Comparison of ENCODE assay signal across 11 cellular contexts in the genomic region with DNA sequence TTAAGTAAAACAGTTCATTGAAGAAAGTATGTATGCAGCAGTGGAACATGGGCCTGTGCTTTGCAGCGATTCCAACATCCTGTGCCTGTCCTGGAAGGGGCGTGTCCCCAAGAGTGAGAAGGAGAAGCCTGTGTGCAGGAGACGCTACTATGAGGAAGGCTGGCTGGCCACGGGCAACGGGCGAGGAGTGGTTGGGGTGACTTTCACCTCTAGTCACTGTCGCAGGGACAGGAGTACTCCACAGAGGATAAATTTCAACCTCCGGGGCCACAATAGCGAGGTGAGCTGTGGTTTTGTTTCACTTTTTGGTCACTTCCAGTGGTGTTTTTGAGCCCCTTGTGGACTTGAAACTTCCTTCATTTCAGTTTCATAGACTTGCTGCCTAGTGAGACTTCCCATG. TPM values are rescaled to one million over a fixed set of nuclear protein-coding genes. Genes with fewer than 3 reads are reported as not detected.
A peak's percentile ranks its signal among the peaks of the same experiment; 100 is the strongest.
DNase-seq lines count a peak whose midpoint lies in the region; ATAC-seq and TF ChIP-seq lines count a peak whose summit lies in the region.
"Had no signal": no experiment of that assay in that cellular context is flagged by ENCODE, and none has a peak within 500 bp of the region (broad histone marks: within the 10 kb centered on the region; RNA-seq: fewer than 3 reads in every experiment).

No MANE protein-coding gene starts in this region.

- peaks cover 73% of the 10 kb centered on the region for H3K36me3 Mint-ChIP-seq in WTC11
- H3K36me3 Mint-ChIP-seq in effector memory CD8-positive, alpha-beta T cell (ENCODE audit: insufficient read depth) = peaks cover 21% of the 10 kb centered on the region
- peaks cover 91% of the 10 kb centered on the region for H3K36me3 Mint-ChIP-seq in endodermal cell (ENCODE audit: low read depth)

- H3K9me3 ChIP-seq in SK-N-SH (no peaks in the 10 kb centered on the region), endodermal cell (ENCODE audit: control insufficient read depth, low read length) (peaks cover 68% of the 10 kb centered on the region)

- peak overlapping the region in 1 of 2 donors; percentile 35 for H3K4me3 Mint-ChIP-seq in stimulated activated naive CD8-positive, alpha-beta T cell treated with anti-CD3 and anti-CD28 coated beads, Interleukin-15, amount 100 ng/mL, for 72 hours
- H3K4me3 Mint-ChIP-seq in WTC11 = no peak overlapping the region
- no peak overlapping the region for H3K4me3 Mint-ChIP-seq in effector memory CD8-positive, alpha-beta T cell
- no peak overlapping the region for H3K4me3 Mint-ChIP-seq in endodermal cell

- H3K9me3 Mint-ChIP-seq in stimulated activated naive CD8-positive, alpha-beta T cell treated with anti-CD3 and anti-CD28 coated beads, Interleukin-15, amount 100 ng/mL, for 72 hours = peaks cover 0 to 10% of the 10 kb centered on the region in 2 donors
- H3K9me3 Mint-ChIP-seq in WTC11 (peaks cover 26% of the 10 kb centered on the region), endodermal cell (peaks cover 50% of the 10 kb centered on the region)
- no peaks in the 10 kb centered on the region for H3K9me3 Mint-ChIP-seq in effector memory CD8-positive, alpha-beta T cell

- H3K27ac ChIP-seq in SK-N-SH (ENCODE audit: low read depth in 2 of 2, low read length in 1 of 2) = no peak overlapping the region
- H3K27ac ChIP-seq in endodermal cell (ENCODE audit: low read depth, low read length) = no peak overlapping the region

- POLR2A ChIA-PET in WTC11 (lab: Charles Lee) = no interaction called here
- POLR2A ChIA-PET in SK-N-SH (lab: Yijun Ruan, JAX) = no interaction called here

- H3K4me1 ChIP-seq in SK-N-SH (ENCODE audit: control insufficient read depth in 1 of 2, insufficient read depth in 2 of 2, low read depth in 1 of 2, low read length in 1 of 2) (peaks cover 0 to 2% of the 10 kb centered on the region in 2 experiments; a peak in 1 of 4 replicates), endodermal cell (ENCODE audit: control insufficient read depth, insufficient read depth, low read length) (no peaks in the 10 kb centered on the region)

- H3K4me3 ChIP-seq in SK-N-SH (ENCODE audit: low read depth in 2 of 2, low read length in 1 of 2) = no peak overlapping the region
- H3K4me3 ChIP-seq in endodermal cell (ENCODE audit: low read length) = no peak overlapping the region

- no peak for DNase-seq in stimulated activated naive CD8-positive, alpha-beta T cell treated with anti-CD3 and anti-CD28 coated beads, Interleukin-15, amount 100 ng/mL, for 72 hours
- no peak for DNase-seq in stimulated activated naive CD8-positive, alpha-beta T cell treated with anti-CD3 and anti-CD28 coated beads, Interleukin-15, Interleukin-2, amounts not matched to agents 100 U/mL and 50 U/mL, for 24 hours
- DNase-seq in WTC11 (ENCODE audit: low spot score) (no peak), SK-N-SH (no peak), activated T-cell treated with anti-CD3 and anti-CD28 coated beads for 4 hours (no peak), endodermal cell (no peak)
- DNase-seq in effector memory CD8-positive, alpha-beta T cell = no peak
- DNase-seq: activated CD4-positive, alpha-beta T cell treated with anti-CD3 and anti-CD28 coated beads for 4 hours; retina had no signal

- H3K79me2 ChIP-seq in SK-N-SH (ENCODE audit: insufficient read depth) = peaks cover 38% of the 10 kb centered on the region

- no peak overlapping the region for H2AFZ ChIP-seq in SK-N-SH (ENCODE audit: low read depth)

- TF ChIP-seq RAD21 in SK-N-SH (IDR thresholded peaks at IDR 0.05; ENCODE audit: low read length) = no peak

- H3K36me3 ChIP-seq in SK-N-SH (replicated peaks in 1 of 2; ENCODE audit: control insufficient read depth in 1 of 2, insufficient read depth in 2 of 2, low read length in 1 of 2) (peaks cover 29 to 41% of the 10 kb centered on the region in 2 experiments), endodermal cell (ENCODE audit: control insufficient read depth, insufficient read depth, low read length) (peaks cover 70% of the 10 kb centered on the region)

- no peak for TF ChIP-seq EP300 in SK-N-SH (IDR thresholded peaks at IDR 0.05; ENCODE audit: borderline replicate concordance in 1 of 2, low read depth in 1 of 2, low read length in 1 of 2)

- no peak overlapping the region for H3K9ac ChIP-seq in SK-N-SH
- no peak overlapping the region for H3K9ac ChIP-seq in endodermal cell (ENCODE audit: extremely low read depth, low read length, poor library complexity, severe bottlenecking)

- peaks cover 8% of the 10 kb centered on the region for H3K4me1 Mint-ChIP-seq in stimulated activated naive CD8-positive, alpha-beta T cell treated with anti-CD3 and anti-CD28 coated beads, Interleukin-15, amount 100 ng/mL, for 72 hours
- H3K4me1 Mint-ChIP-seq in WTC11 (peaks cover 31% of the 10 kb centered on the region), endodermal cell (no peaks in the 10 kb centered on the region)
- peaks cover 7 to 22% of the 10 kb centered on the region in 2 donors for H3K4me1 Mint-ChIP-seq in effector memory CD8-positive, alpha-beta T cell (ENCODE audit: low read depth in 2 of 2)

- CTCF ChIA-PET in WTC11 (lab: Charles Lee) = no interaction called here
- CTCF ChIA-PET in SK-N-SH (lab: Yijun Ruan, JAX) = no interaction called here

- peaks cover 4% of the 10 kb centered on the region; the same call in 1 of the 2 replicates for H4K20me1 ChIP-seq in SK-N-SH (ENCODE audit: insufficient read depth)

- peak; percentile 55 for ATAC-seq in stimulated activated naive CD8-positive, alpha-beta T cell treated with anti-CD3 and anti-CD28 coated beads, Interleukin-15, amount 100 ng/mL, for 72 hours
- no peak for ATAC-seq in stimulated activated naive CD8-positive, alpha-beta T cell treated with anti-CD3 and anti-CD28 coated beads, Interleukin-15, Interleukin-2, amounts not matched to agents 100 U/mL and 50 U/mL, for 24 hours
- peak; percentile 70 for ATAC-seq in HG03039 (IDR thresholded peaks at IDR 0.05; ENCODE audit: unreplicated experiment)
- ATAC-seq in WTC11 = peak; percentile 41; the same call in 1 of the 2 replicates
- no peak for ATAC-seq in effector memory CD8-positive, alpha-beta T cell (replicated peaks)
- ATAC-seq: left lobe of liver had no signal

- no peak overlapping the region for H3K27ac Mint-ChIP-seq in stimulated activated naive CD8-positive, alpha-beta T cell treated with anti-CD3 and anti-CD28 coated beads, Interleukin-15, amount 100 ng/mL, for 72 hours
- no peak overlapping the region for H3K27ac Mint-ChIP-seq in WTC11
- peak overlapping the region in 1 of 2 donors; percentile 71 for H3K27ac Mint-ChIP-seq in effector memory CD8-positive, alpha-beta T cell
- no peak overlapping the region for H3K27ac Mint-ChIP-seq in endodermal cell

- 84% methylated on average over 9 of the region's 9 CpGs for WGBS in SK-N-SH (ENCODE audit: low lambda C conversion rate)
- 83 to 86% methylated on average over 6 to 9 of the region's 9 CpGs for WGBS in endodermal cell (ENCODE audit: insufficient coverage in 1 of 2, insufficient read length in 1 of 2), 2 experiments

- TF ChIP-seq CTCF in WTC11 (IDR thresholded peaks at IDR 0.05) (no peak), SK-N-SH (IDR thresholded peaks at IDR 0.05) (no peak), endodermal cell (conservative IDR thresholded peaks at IDR 0.05) (no peak)

- H3K9me2 ChIP-seq in SK-N-SH = no peaks in the 10 kb centered on the region

- no peaks in the 10 kb centered on the region for H3K27me3 Mint-ChIP-seq in stimulated activated naive CD8-positive, alpha-beta T cell treated with anti-CD3 and anti-CD28 coated beads, Interleukin-15, amount 100 ng/mL, for 72 hours
- no peaks in the 10 kb centered on the region for H3K27me3 Mint-ChIP-seq in WTC11 (ENCODE audit: low read depth)
- H3K27me3 Mint-ChIP-seq in effector memory CD8-positive, alpha-beta T cell = no peaks in the 10 kb centered on the region
- H3K27me3 Mint-ChIP-seq in endodermal cell (ENCODE audit: insufficient read depth) = no peaks in the 10 kb centered on the region

- no peaks in the 10 kb centered on the region for H3F3A ChIP-seq in SK-N-SH (replicated peaks; ENCODE audit: insufficient read depth)

- no peak overlapping the region for H3K4me2 ChIP-seq in SK-N-SH

- no peaks in the 10 kb centered on the region for H3K27me3 ChIP-seq in SK-N-SH (ENCODE audit: insufficient read depth)
- H3K27me3 ChIP-seq in endodermal cell (ENCODE audit: control insufficient read depth, insufficient read depth, low read length, poor library complexity, severe bottlenecking) = no peaks in the 10 kb centered on the region

TF ChIP-seq in WTC11, 78 proteins besides CTCF, POLR2A, EP300 and RAD21:
- TF ChIP-seq CDX4 (CRISPR knock-in tag; IDR thresholded peaks at IDR 0.05; ENCODE audit: borderline replicate concordance) = no peak
- no peak for TF ChIP-seq SOX15 (CRISPR knock-in tag; IDR thresholded peaks at IDR 0.05)
- TF ChIP-seq GRHL2 (CRISPR knock-in tag; IDR thresholded peaks at IDR 0.05; ENCODE audit: insufficient replicate concordance, severe bottlenecking) = no peak

TF ChIP-seq in SK-N-SH, 30 proteins besides CTCF, POLR2A, EP300 and RAD21 (continues in another document):
- TF ChIP-seq PBX3 (IDR thresholded peaks at IDR 0.05) = no peak
- TF ChIP-seq FOSL2 (IDR thresholded peaks at IDR 0.05; ENCODE audit: borderline replicate concordance, low read depth) = no peak
- TF ChIP-seq FOXJ3 (CRISPR knock-in tag; IDR thresholded peaks at IDR 0.05) = no peak
- TF ChIP-seq CHD2 (IDR thresholded peaks at IDR 0.05; ENCODE audit: low read length, partially characterized antibody) = no peak
- TF ChIP-seq RXRA (IDR thresholded peaks at IDR 0.05; ENCODE audit: borderline replicate concordance, low read depth) = no peak

RNA-seq across cellular contexts. Expression of gene TULP4, which starts 1.7 kb away (rescaled TPM):
- total RNA-seq in WTC11 (2021) (52.8 to 56.1 TPM (median 54.2 TPM) in 3 replicates), endodermal cell (100 to 1,000 TPM; 102 to 103 TPM)
- polyA plus RNA-seq in SK-N-SH (2012; rRNA removed) = 5.9 and 6.2 TPM in 2 replicates
- polyA plus RNA-seq in SK-N-SH (2012; cell fraction: cytosol; rRNA removed) = 5.8 and 7.1 TPM in 2 replicates
- polyA plus RNA-seq in SK-N-SH (2012; cell fraction: nucleus; rRNA removed) = 6.9 and 7.7 TPM in 2 replicates
- 24.6 TPM for polyA plus RNA-seq in endodermal cell (2013, experiment 1 of 2)
- polyA plus RNA-seq in endodermal cell (2013, experiment 2 of 2) = 26.8 TPM

Comparison
In these comparisons a context has a peak if more than half of its experiments do, and no peak if none do; other contexts are left out.
1. ATAC-seq: peak in stimulated activated naive CD8-positive, alpha-beta T cell treated with anti-CD3 and anti-CD28 coated beads, Interleukin-15, amount 100 ng/mL, for 72 hours (single experiment), HG03039 (single experiment) and WTC11 (single experiment); none in stimulated activated naive CD8-positive, alpha-beta T cell treated with anti-CD3 and anti-CD28 coated beads, Interleukin-15, Interleukin-2, amounts not matched to agents 100 U/mL and 50 U/mL, for 24 hours (single experiment) and effector memory CD8-positive, alpha-beta T cell (single experiment).